ENCODE assay signal across 1 cellular context in genomic region chr6:131063764-131064272, GRCh38.
TF ChIP-seq lines count a peak whose summit lies in the region.

No MANE protein-coding gene starts in this region.

TF ChIP-seq in HEK293, 187 proteins besides CTCF, POLR2A, EP300 and RAD21 (continued from another document):
- TF ChIP-seq ZNF398 (tag by site-specific recombination; IDR thresholded peaks at IDR 0.05) (no peak), PRDM10 (tag by site-specific recombination; IDR thresholded peaks at IDR 0.05) (peak; percentile 3; the same call in 1 of the 2 replicates), ZNF335 (tag by site-specific recombination; conservative IDR thresholded peaks at IDR 0.05) (peak; percentile 75), ZFP37 (tag by site-specific recombination; IDR thresholded peaks at IDR 0.05) (no peak)
